Comparison of ENCODE assay signal across 16 cellular contexts in the genomic region with DNA sequence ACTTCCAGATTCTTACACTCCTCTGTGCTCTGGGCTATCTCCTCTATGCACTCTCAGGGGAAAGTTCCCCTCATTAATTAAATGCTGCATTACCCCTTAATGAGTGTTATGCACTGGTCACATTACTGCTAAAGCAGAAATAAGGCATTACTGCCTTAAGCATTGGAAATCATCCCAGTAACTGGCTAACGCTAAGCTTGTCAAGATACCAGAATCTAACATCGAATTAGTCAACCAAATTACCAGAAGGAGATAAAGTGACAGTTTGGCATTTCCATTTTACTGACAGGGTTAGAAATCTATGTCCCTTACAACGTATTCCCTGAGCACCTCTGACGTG.
DNase-seq lines count a peak whose midpoint lies in the region.
"Had no signal": no experiment of that assay in that cellular context is flagged by ENCODE, and none has a peak within 500 bp of the region (broad histone marks: within the 10 kb centered on the region; RNA-seq: fewer than 3 reads in every experiment).

No MANE protein-coding gene starts in this region.

- peaks cover 13% of the 10 kb centered on the region; the same call in 1 of the 2 replicates for H3K4me1 ChIP-seq in GM23248 (ENCODE audit: insufficient read depth)
- no peaks in the 10 kb centered on the region for H3K4me1 ChIP-seq in mesodermal cell (ENCODE audit: control insufficient read depth, insufficient read depth, low read length, poor library complexity, severe bottlenecking)
- H3K4me1 ChIP-seq: uterus had no signal

- H3K79me2 ChIP-seq in GM23248 (ENCODE audit: insufficient read depth) = no peaks in the 10 kb centered on the region

- H4K20me1 ChIP-seq in GM23248 (ENCODE audit: insufficient read depth) = no peaks in the 10 kb centered on the region

- H3K36me3 ChIP-seq in GM23248 (ENCODE audit: low read depth) = no peaks in the 10 kb centered on the region
- no peaks in the 10 kb centered on the region for H3K36me3 ChIP-seq in mesodermal cell (ENCODE audit: control insufficient read depth, insufficient read depth, low read length)
- H3K36me3 ChIP-seq: neutrophil, uterus had no signal

- no peaks in the 10 kb centered on the region for H3K27me3 Mint-ChIP-seq in T-helper 1 cell treated with Interleukin-12 subunit alpha and Interleukin-12 subunit beta and Interleukin-4 antibody, amounts not matched to agents 30 μg/mL and 1 μg/mL, for 36 hours (ENCODE audit: low read depth)
- no peaks in the 10 kb centered on the region for H3K27me3 Mint-ChIP-seq in activated naive CD8-positive, alpha-beta T cell

- no peaks in the 10 kb centered on the region for H3K36me3 Mint-ChIP-seq in T-helper 1 cell treated with Interleukin-12 subunit alpha and Interleukin-12 subunit beta and Interleukin-4 antibody, amounts not matched to agents 30 μg/mL and 1 μg/mL, for 36 hours (ENCODE audit: low read depth)
- H3K36me3 Mint-ChIP-seq in activated naive CD8-positive, alpha-beta T cell = no peaks in the 10 kb centered on the region

- H3K4me2 ChIP-seq in GM23248 (ENCODE audit: unreplicated experiment) = no peak overlapping the region

- H3K27ac ChIP-seq in GM23248 = no peak overlapping the region
- H3K27ac ChIP-seq in mesodermal cell (ENCODE audit: low read depth, low read length, severe bottlenecking) = peak overlapping the region; percentile 48
- H3K27ac ChIP-seq: dorsolateral prefrontal cortex, neutrophil, uterus had no signal

- H3K27me3 ChIP-seq in GM23248 (replicated peaks; ENCODE audit: insufficient read depth) = no peaks in the 10 kb centered on the region

- no peak overlapping the region for H3K4me3 ChIP-seq in GM23248
- no peak overlapping the region for H3K4me3 ChIP-seq in mesodermal cell (ENCODE audit: extremely low read depth, insufficient read depth, low read length, poor library complexity, severe bottlenecking)
- H3K4me3 ChIP-seq: lung, uterus had no signal

- H3F3A ChIP-seq in GM23248 (ENCODE audit: insufficient read depth) = 0 out of 2 replicates have a peak, but pooled peaks cover 3% of the 10 kb centered on the region

- peak overlapping the region; percentile 82 for H3K27ac Mint-ChIP-seq in T-helper 1 cell treated with Interleukin-12 subunit alpha and Interleukin-12 subunit beta and Interleukin-4 antibody, amounts not matched to agents 30 μg/mL and 1 μg/mL, for 36 hours
- peak overlapping the region; percentile 69 for H3K27ac Mint-ChIP-seq in activated naive CD8-positive, alpha-beta T cell

- H3K4me3 Mint-ChIP-seq in T-helper 1 cell treated with Interleukin-12 subunit alpha and Interleukin-12 subunit beta and Interleukin-4 antibody, amounts not matched to agents 30 μg/mL and 1 μg/mL, for 36 hours = peak overlapping the region; percentile 64
- H3K4me3 Mint-ChIP-seq in activated naive CD8-positive, alpha-beta T cell = peak overlapping the region; percentile 71

- H3K9me3 ChIP-seq in GM23248 (ENCODE audit: low read depth) (no peaks in the 10 kb centered on the region), mesodermal cell (ENCODE audit: control insufficient read depth, low read length) (no peaks in the 10 kb centered on the region)
- H3K9me3 ChIP-seq: neutrophil, uterus had no signal

- no peaks in the 10 kb centered on the region for H3K9me2 ChIP-seq in GM23248 (ENCODE audit: insufficient read depth)

- H3K9ac ChIP-seq in GM23248 = no peak overlapping the region

- H3K4me1 Mint-ChIP-seq in T-helper 1 cell treated with Interleukin-12 subunit alpha and Interleukin-12 subunit beta and Interleukin-4 antibody, amounts not matched to agents 30 μg/mL and 1 μg/mL, for 36 hours (ENCODE audit: low read depth) = peaks cover 34% of the 10 kb centered on the region
- peaks cover 32% of the 10 kb centered on the region for H3K4me1 Mint-ChIP-seq in activated naive CD8-positive, alpha-beta T cell (ENCODE audit: low read depth)

- peak overlapping the region; percentile 73 for H2AFZ ChIP-seq in GM23248

- H3K9me3 Mint-ChIP-seq in T-helper 1 cell treated with Interleukin-12 subunit alpha and Interleukin-12 subunit beta and Interleukin-4 antibody, amounts not matched to agents 30 μg/mL and 1 μg/mL, for 36 hours = no peaks in the 10 kb centered on the region
- no peaks in the 10 kb centered on the region for H3K9me3 Mint-ChIP-seq in activated naive CD8-positive, alpha-beta T cell (ENCODE audit: low read depth)

- WGBS in GM23248 (ENCODE audit: low coverage in 1 of 2, low lambda C conversion rate in 2 of 2, missing lambda C conversion rate in 2 of 2), 2 experiments = 37 to 42% methylated on average over 4 of the region's 4 CpGs
- 79 to 84% methylated on average over 2 to 4 of the region's 4 CpGs for WGBS in mesodermal cell (ENCODE audit: insufficient coverage in 2 of 2), 2 experiments

- in situ Hi-C loops in GM23248 (cut with MboI) = loop anchor here (25.0 kb wide), 1 partner anchor 302 kb away; the partner anchor contains the start of gene ANKRD31

- DNase-seq in T-helper 1 cell (no peak), GM23248 (no peak), DMS153 treated with DMSO at 0.1 percent for 48 hours (lab: John Stamatoyannopoulos, UW; ENCODE audit: unreplicated experiment) (no peak), SW480 (ENCODE audit: low spot score) (no peak), NCI-H446 treated with DMSO at 0.1 percent for 48 hours (lab: John Stamatoyannopoulos, UW) (no peak)
- DNase-seq: 8988T; anterior cingulate cortex; NCI-H2107; stimulated activated naive CD4-positive, alpha-beta T cell treated with Interleukin-2 at 50 U/mL for 16 hours had no signal
